18 cellular contexts compared by ENCODE assay signal in genomic region chr4:16034010-16034829, GRCh38. TPM values are rescaled to one million over a fixed set of nuclear protein-coding genes. Genes with fewer than 3 reads are reported as not detected.
A peak's percentile ranks its signal among the peaks of the same experiment; 100 is the strongest.
DNase-seq lines count a peak whose midpoint lies in the region; ATAC-seq, FAIRE-seq and TF ChIP-seq lines count a peak whose summit lies in the region.
"Had no signal": no experiment of that assay in that cellular context is flagged by ENCODE, and none has a peak within 500 bp of the region (broad histone marks: within the 10 kb centered on the region; RNA-seq: fewer than 3 reads in every experiment).

No MANE protein-coding gene starts in this region.

- H3K27me3 ChIP-seq in right cardiac atrium (ENCODE audit: control insufficient read depth, insufficient read depth) (no peaks in the 10 kb centered on the region), bronchial epithelial cell (ENCODE audit: control insufficient read depth, insufficient read depth, low read length) (no peaks in the 10 kb centered on the region), aorta (ENCODE audit: control insufficient read depth in 1 of 2, insufficient read depth in 2 of 2, low read length in 1 of 2) (no peaks in the 10 kb centered on the region)
- H3K27me3 ChIP-seq: suprapubic skin had no signal

- WGBS in right cardiac atrium, result 60% methylated on average over 11 of the region's 11 CpGs
- WGBS in aorta, 2 donors, result 5 to 7% methylated on average over 11 of the region's 11 CpGs

- H3K4me3 ChIP-seq in right cardiac atrium (ENCODE audit: low read length) (no peak overlapping the region), bronchial epithelial cell (ENCODE audit: low read depth, low read length) (no peak overlapping the region), aorta (ENCODE audit: low read length in 2 of 2) (peak overlapping the region in 1 of 2 donors; percentile 47)
- H3K4me3 ChIP-seq: esophagus squamous epithelium, skin epidermis, suprapubic skin had no signal

- FAIRE-seq in bronchial epithelial cell (lab: Jason Lieb, UNC), result no peak
- FAIRE-seq: A204.1 had no signal

- no peaks in the 10 kb centered on the region for H3K9me3 Mint-ChIP-seq in activated T-helper 2 cell treated with anti-CD3 and anti-CD28 coated beads, Interferon-gamma antibody, Interleukin-2, Interleukin-4, amounts not matched to agents 10 μg/mL and 5 μg/mL and 100 μg/mL, durations not matched to agents 14 hours and 24 hours and 36 hours
- H3K9me3 Mint-ChIP-seq: IgD-negative memory B cell; naive thymus-derived CD8-positive, alpha-beta T cell had no signal

- H3K9me3 ChIP-seq in right cardiac atrium (ENCODE audit: control insufficient read depth, low read length), result no peaks in the 10 kb centered on the region
- H3K9me3 ChIP-seq in aorta (ENCODE audit: control insufficient read depth, low read length), result no peaks in the 10 kb centered on the region
- H3K9me3 ChIP-seq: esophagus squamous epithelium, suprapubic skin had no signal

- H3K36me3 ChIP-seq in bronchial epithelial cell (ENCODE audit: control insufficient read depth, insufficient read depth, low read length), result no peaks in the 10 kb centered on the region
- H3K36me3 ChIP-seq in aorta (ENCODE audit: control insufficient read depth in 1 of 2, insufficient read depth in 2 of 2, low read length in 1 of 2), result no peaks in the 10 kb centered on the region
- H3K36me3 ChIP-seq: esophagus squamous epithelium, suprapubic skin had no signal

- no peaks in the 10 kb centered on the region for H3K36me3 Mint-ChIP-seq in activated T-helper 2 cell treated with anti-CD3 and anti-CD28 coated beads, Interferon-gamma antibody, Interleukin-2, Interleukin-4, amounts not matched to agents 10 μg/mL and 5 μg/mL and 100 μg/mL, durations not matched to agents 14 hours and 24 hours and 36 hours (ENCODE audit: low read depth)
- H3K36me3 Mint-ChIP-seq: IgD-negative memory B cell; naive thymus-derived CD8-positive, alpha-beta T cell had no signal

- no peaks in the 10 kb centered on the region for H3K4me1 ChIP-seq in right cardiac atrium (ENCODE audit: control insufficient read depth, insufficient read depth, low read length)
- peaks cover 0 to 4% of the 10 kb centered on the region in 2 donors for H3K4me1 ChIP-seq in aorta (ENCODE audit: control insufficient read depth in 1 of 2, insufficient read depth in 2 of 2, low read length in 2 of 2)
- H3K4me1 ChIP-seq: suprapubic skin had no signal

- ATAC-seq in Right ventricle myocardium superior (ENCODE audit: poor library complexity) (peak; percentile 49), right cardiac atrium (no peak), aorta (ENCODE audit: low FRiP score) (peak; percentile 60), HG03457 (IDR thresholded peaks at IDR 0.05; ENCODE audit: unreplicated experiment) (no peak)
- ATAC-seq: naive thymus-derived CD8-positive, alpha-beta T cell had no signal

- TF ChIP-seq CTCF in bronchial epithelial cell (IDR thresholded peaks at IDR 0.05; ENCODE audit: insufficient read depth, low read length, severe bottlenecking), result no peak

- H3K4me3 Mint-ChIP-seq in activated T-helper 2 cell treated with anti-CD3 and anti-CD28 coated beads, Interferon-gamma antibody, Interleukin-2, Interleukin-4, amounts not matched to agents 10 μg/mL and 5 μg/mL and 100 μg/mL, durations not matched to agents 14 hours and 24 hours and 36 hours (ENCODE audit: low read depth), result no peak overlapping the region
- H3K4me3 Mint-ChIP-seq: IgD-negative memory B cell; naive thymus-derived CD8-positive, alpha-beta T cell had no signal

- H3K4me1 Mint-ChIP-seq in activated T-helper 2 cell treated with anti-CD3 and anti-CD28 coated beads, Interferon-gamma antibody, Interleukin-2, Interleukin-4, amounts not matched to agents 10 μg/mL and 5 μg/mL and 100 μg/mL, durations not matched to agents 14 hours and 24 hours and 36 hours (ENCODE audit: low read depth), result no peaks in the 10 kb centered on the region
- H3K4me1 Mint-ChIP-seq: naive thymus-derived CD8-positive, alpha-beta T cell had no signal

- H3K27ac Mint-ChIP-seq in activated T-helper 2 cell treated with anti-CD3 and anti-CD28 coated beads, Interferon-gamma antibody, Interleukin-2, Interleukin-4, amounts not matched to agents 10 μg/mL and 5 μg/mL and 100 μg/mL, durations not matched to agents 14 hours and 24 hours and 36 hours, result no peak overlapping the region
- H3K27ac Mint-ChIP-seq: IgD-negative memory B cell had no signal

- DNase-seq in Right ventricle myocardium superior (no peak), right cardiac atrium (no peak), bronchial epithelial cell (ENCODE audit: low read depth) (peak; percentile 71), kidney tubule cell (ENCODE audit: low spot score) (peak; percentile 93), aorta (no peak), NCI-H524 (lab: John Stamatoyannopoulos, UW) (no peak)
- no peak for DNase-seq in activated T-helper 2 cell treated with anti-CD3 and anti-CD28 coated beads, Interferon-gamma antibody, Interleukin-2, Interleukin-4, amounts not matched to agents 10 μg/mL and 5 μg/mL and 100 μg/mL, durations not matched to agents 14 hours and 24 hours and 36 hours (ENCODE audit: low spot score)
- DNase-seq: activated CD8-positive, alpha-beta memory T cell treated with anti-CD3 and anti-CD28 coated beads for 24 hours; activated naive CD4-positive, alpha-beta T cell; esophagus squamous epithelium; naive thymus-derived CD8-positive, alpha-beta T cell; NCI-H187; NCI-H748 treated with DMSO at 0.1 percent for 48 hours had no signal

- no peak overlapping the region for H3K27ac ChIP-seq in right cardiac atrium (ENCODE audit: low read length)
- peak overlapping the region; percentile 80 to 83 for H3K27ac ChIP-seq in aorta (ENCODE audit: low read depth in 1 of 2, low read length in 2 of 2)
- H3K27ac ChIP-seq: skin epidermis, suprapubic skin had no signal

- peaks cover 7% of the 10 kb centered on the region for H3K27me3 Mint-ChIP-seq in activated T-helper 2 cell treated with anti-CD3 and anti-CD28 coated beads, Interferon-gamma antibody, Interleukin-2, Interleukin-4, amounts not matched to agents 10 μg/mL and 5 μg/mL and 100 μg/mL, durations not matched to agents 14 hours and 24 hours and 36 hours (ENCODE audit: low read depth)

- intact Hi-C loops in Right ventricle myocardium superior (cut with DNase I) (no loop called here), right cardiac atrium (cut with DNase I) (no loop called here), aorta (cut with DNase I) (loop anchor here in 1 of 2 donors (2.0 to 5.0 kb wide), 2 partner anchors 49 to 108 kb away; no protein-coding TSS in a partner anchor)
- intact Hi-C loops in activated T-helper 2 cell treated with anti-CD3 and anti-CD28 coated beads, Interferon-gamma antibody, Interleukin-2, Interleukin-4, amounts not matched to agents 10 μg/mL and 5 μg/mL and 100 μg/mL, durations not matched to agents 14 hours and 24 hours and 36 hours (cut with micrococcal nuclease), result no loop called here

RNA-seq across cellular contexts. Expression of gene PROM1, which starts 49.6 kb away (rescaled TPM):
- 2.1 TPM for total RNA-seq in Right ventricle myocardium superior
- 10 to 100 TPM in 1 of 4 donors, 1 to 10 TPM in 3; 5.4 to 12.3 (median 7.3) TPM for total RNA-seq in right cardiac atrium
- polyA plus RNA-seq in right cardiac atrium, result 3.2 TPM
- total RNA-seq in bronchial epithelial cell, result 0.13 and 0.26 TPM in 2 replicates
- total RNA-seq in aorta, result 10 to 100 TPM in 1 of 2 donors, 1 to 10 TPM in 1; 8.0 to 28.9 TPM
- 1 to 10 TPM; 4.1 to 4.4 TPM for polyA plus RNA-seq in aorta
- 0.46 and 0.64 TPM in 2 replicates for total RNA-seq in activated T-helper 2 cell treated with anti-CD3 and anti-CD28 coated beads, Interferon-gamma antibody, Interleukin-2, Interleukin-4, amounts not matched to agents 10 μg/mL and 5 μg/mL and 100 μg/mL, durations not matched to agents 14 hours and 24 hours and 36 hours
- total RNA-seq: naive thymus-derived CD8-positive, alpha-beta T cell had no signal
- polyA plus RNA-seq: IgD-negative memory B cell; naive thymus-derived CD8-positive, alpha-beta T cell had no signal

Comparison
In these comparisons a context has a peak if more than half of its experiments do, and no peak if none do; other contexts are left out.
1. ATAC-seq: peak in Right ventricle myocardium superior (single experiment) and aorta (single experiment); none in right cardiac atrium (0 of 2) and HG03457 (single experiment).
2. DNase-seq: peak in bronchial epithelial cell (single experiment) and kidney tubule cell (single experiment); none in Right ventricle myocardium superior (single experiment), right cardiac atrium (0 of 3), aorta (0 of 2), activated T-helper 2 cell treated with anti-CD3 and anti-CD28 coated beads, Interferon-gamma antibody, Interleukin-2, Interleukin-4, amounts not matched to agents 10 μg/mL and 5 μg/mL and 100 μg/mL, durations not matched to agents 14 hours and 24 hours and 36 hours (single experiment) and NCI-H524 (0 of 2).